In the genomic region with DNA sequence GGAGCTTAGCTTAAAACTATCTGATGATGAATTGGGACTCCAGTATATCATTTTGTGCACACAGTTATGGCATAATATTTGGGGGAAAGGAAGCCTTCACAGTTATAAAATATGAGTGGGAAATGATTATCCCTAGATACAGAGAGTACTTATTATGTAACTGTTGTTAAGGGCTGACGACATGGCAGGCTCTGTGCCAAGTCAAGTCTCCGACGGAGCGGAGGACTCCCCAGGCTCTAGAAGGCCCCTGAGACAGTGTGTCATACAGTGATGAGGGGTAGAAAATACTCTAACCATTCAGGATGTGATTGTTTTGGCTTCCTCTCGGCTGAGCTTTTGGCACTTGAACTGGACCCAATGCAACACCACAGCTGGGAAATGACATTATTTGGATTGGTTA, we compare ENCODE assay signal across 1 cellular context.
TF ChIP-seq lines count a peak whose summit lies in the region.

No MANE protein-coding gene starts in this region.

TF ChIP-seq in WTC11, 78 proteins besides CTCF, POLR2A, EP300 and RAD21 (continued from another document):
- TF ChIP-seq, protein P1, sequence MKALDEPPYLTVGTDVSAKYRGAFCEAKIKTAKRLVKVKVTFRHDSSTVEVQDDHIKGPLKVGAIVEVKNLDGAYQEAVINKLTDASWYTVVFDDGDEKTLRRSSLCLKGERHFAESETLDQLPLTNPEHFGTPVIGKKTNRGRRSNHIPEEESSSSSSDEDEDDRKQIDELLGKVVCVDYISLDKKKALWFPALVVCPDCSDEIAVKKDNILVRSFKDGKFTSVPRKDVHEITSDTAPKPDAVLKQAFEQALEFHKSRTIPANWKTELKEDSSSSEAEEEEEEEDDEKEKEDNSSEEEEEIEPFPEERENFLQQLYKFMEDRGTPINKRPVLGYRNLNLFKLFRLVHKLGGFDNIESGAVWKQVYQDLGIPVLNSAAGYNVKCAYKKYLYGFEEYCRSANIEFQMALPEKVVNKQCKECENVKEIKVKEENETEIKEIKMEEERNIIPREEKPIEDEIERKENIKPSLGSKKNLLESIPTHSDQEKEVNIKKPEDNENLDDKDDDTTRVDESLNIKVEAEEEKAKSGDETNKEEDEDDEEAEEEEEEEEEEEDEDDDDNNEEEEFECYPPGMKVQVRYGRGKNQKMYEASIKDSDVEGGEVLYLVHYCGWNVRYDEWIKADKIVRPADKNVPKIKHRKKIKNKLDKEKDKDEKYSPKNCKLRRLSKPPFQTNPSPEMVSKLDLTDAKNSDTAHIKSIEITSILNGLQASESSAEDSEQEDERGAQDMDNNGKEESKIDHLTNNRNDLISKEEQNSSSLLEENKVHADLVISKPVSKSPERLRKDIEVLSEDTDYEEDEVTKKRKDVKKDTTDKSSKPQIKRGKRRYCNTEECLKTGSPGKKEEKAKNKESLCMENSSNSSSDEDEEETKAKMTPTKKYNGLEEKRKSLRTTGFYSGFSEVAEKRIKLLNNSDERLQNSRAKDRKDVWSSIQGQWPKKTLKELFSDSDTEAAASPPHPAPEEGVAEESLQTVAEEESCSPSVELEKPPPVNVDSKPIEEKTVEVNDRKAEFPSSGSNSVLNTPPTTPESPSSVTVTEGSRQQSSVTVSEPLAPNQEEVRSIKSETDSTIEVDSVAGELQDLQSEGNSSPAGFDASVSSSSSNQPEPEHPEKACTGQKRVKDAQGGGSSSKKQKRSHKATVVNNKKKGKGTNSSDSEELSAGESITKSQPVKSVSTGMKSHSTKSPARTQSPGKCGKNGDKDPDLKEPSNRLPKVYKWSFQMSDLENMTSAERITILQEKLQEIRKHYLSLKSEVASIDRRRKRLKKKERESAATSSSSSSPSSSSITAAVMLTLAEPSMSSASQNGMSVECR (CRISPR knock-in tag; IDR thresholded peaks at IDR 0.05; ENCODE audit: borderline replicate concordance) = no peak
- TF ChIP-seq TEAD1 (CRISPR knock-in tag; IDR thresholded peaks at IDR 0.05) = no peak
- TF ChIP-seq, protein P2, sequence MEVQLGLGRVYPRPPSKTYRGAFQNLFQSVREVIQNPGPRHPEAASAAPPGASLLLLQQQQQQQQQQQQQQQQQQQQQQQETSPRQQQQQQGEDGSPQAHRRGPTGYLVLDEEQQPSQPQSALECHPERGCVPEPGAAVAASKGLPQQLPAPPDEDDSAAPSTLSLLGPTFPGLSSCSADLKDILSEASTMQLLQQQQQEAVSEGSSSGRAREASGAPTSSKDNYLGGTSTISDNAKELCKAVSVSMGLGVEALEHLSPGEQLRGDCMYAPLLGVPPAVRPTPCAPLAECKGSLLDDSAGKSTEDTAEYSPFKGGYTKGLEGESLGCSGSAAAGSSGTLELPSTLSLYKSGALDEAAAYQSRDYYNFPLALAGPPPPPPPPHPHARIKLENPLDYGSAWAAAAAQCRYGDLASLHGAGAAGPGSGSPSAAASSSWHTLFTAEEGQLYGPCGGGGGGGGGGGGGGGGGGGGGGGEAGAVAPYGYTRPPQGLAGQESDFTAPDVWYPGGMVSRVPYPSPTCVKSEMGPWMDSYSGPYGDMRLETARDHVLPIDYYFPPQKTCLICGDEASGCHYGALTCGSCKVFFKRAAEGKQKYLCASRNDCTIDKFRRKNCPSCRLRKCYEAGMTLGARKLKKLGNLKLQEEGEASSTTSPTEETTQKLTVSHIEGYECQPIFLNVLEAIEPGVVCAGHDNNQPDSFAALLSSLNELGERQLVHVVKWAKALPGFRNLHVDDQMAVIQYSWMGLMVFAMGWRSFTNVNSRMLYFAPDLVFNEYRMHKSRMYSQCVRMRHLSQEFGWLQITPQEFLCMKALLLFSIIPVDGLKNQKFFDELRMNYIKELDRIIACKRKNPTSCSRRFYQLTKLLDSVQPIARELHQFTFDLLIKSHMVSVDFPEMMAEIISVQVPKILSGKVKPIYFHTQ (CRISPR knock-in tag; IDR thresholded peaks at IDR 0.05) = no peak
- no peak for TF ChIP-seq TP53 (CRISPR knock-in tag; IDR thresholded peaks at IDR 0.05)
- TF ChIP-seq HMGA2 (CRISPR knock-in tag; IDR thresholded peaks at IDR 0.05) = no peak
- TF ChIP-seq FOXP1 (CRISPR knock-in tag; IDR thresholded peaks at IDR 0.05; ENCODE audit: borderline replicate concordance) = no peak
- TF ChIP-seq, protein P3, sequence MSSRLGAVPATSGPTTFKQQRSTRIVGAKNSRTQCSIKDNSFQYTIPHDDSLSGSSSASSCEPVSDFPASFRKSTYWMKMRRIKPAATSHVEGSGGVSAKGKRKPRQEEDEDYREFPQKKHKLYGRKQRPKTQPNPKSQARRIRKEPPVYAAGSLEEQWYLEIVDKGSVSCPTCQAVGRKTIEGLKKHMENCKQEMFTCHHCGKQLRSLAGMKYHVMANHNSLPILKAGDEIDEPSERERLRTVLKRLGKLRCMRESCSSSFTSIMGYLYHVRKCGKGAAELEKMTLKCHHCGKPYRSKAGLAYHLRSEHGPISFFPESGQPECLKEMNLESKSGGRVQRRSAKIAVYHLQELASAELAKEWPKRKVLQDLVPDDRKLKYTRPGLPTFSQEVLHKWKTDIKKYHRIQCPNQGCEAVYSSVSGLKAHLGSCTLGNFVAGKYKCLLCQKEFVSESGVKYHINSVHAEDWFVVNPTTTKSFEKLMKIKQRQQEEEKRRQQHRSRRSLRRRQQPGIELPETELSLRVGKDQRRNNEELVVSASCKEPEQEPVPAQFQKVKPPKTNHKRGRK (CRISPR knock-in tag; IDR thresholded peaks at IDR 0.05; ENCODE audit: borderline replicate concordance) = no peak
- no peak for TF ChIP-seq CREB1 (CRISPR knock-in tag; IDR thresholded peaks at IDR 0.05)
- TF ChIP-seq RORB (CRISPR knock-in tag; IDR thresholded peaks at IDR 0.05) = no peak
- TF ChIP-seq CREM (CRISPR knock-in tag; IDR thresholded peaks at IDR 0.05) = no peak
